ENCODE assay signal across 11 cellular contexts in genomic region chr6:36757206-36757605, GRCh38. TPM values are rescaled to one million over a fixed set of nuclear protein-coding genes. Genes with fewer than 3 reads are reported as not detected.
DNase-seq lines count a peak whose midpoint lies in the region; ATAC-seq, FAIRE-seq and TF ChIP-seq lines count a peak whose summit lies in the region.
"Had no signal": no experiment of that assay in that cellular context is flagged by ENCODE, and none has a peak within 500 bp of the region (broad histone marks: within the 10 kb centered on the region; RNA-seq: fewer than 3 reads in every experiment).

No MANE protein-coding gene starts in this region.

- TF ChIP-seq POLR2A in adrenal gland (IDR thresholded peaks at IDR 0.05) = no peak

- H3K4me1 ChIP-seq in effector memory CD4-positive, alpha-beta T cell (ENCODE audit: control insufficient read depth, insufficient read depth, low read length, poor library complexity, severe bottlenecking) = peaks cover 61% of the 10 kb centered on the region
- H3K4me1 ChIP-seq in adrenal gland (replicated peaks in 1 of 2) = peaks cover 0 to 24% of the 10 kb centered on the region in 2 donors

- H3K9me3 Mint-ChIP-seq in T-cell = no peaks in the 10 kb centered on the region

- 68 to 89% (median 79%) methylated on average over 4 of the region's 4 CpGs for WGBS in adrenal gland, 4 donors

- CTCF ChIA-PET in T-cell (lab: Charles Lee) = interaction anchor here in 1 of 2 donors (3.2 kb wide), 1 partner anchor 142 kb away, joined by 20 read pairs; no protein-coding TSS in a partner anchor

- POLR2A ChIA-PET in T-cell (lab: Charles Lee) = no interaction called here

- H3K27me3 ChIP-seq in effector memory CD4-positive, alpha-beta T cell (replicated peaks; ENCODE audit: control insufficient read depth, insufficient read depth, low read length, poor library complexity, severe bottlenecking) = no peaks in the 10 kb centered on the region
- no peaks in the 10 kb centered on the region for H3K27me3 ChIP-seq in adrenal gland

- no peak overlapping the region for H3K4me3 ChIP-seq in effector memory CD4-positive, alpha-beta T cell (ENCODE audit: insufficient read depth, low read depth, low read length, poor library complexity, severe bottlenecking)
- H3K4me3 ChIP-seq in adrenal gland = no peak overlapping the region

- ATAC-seq in T-cell (replicated peaks in 1 of 4) (no peak), HG03565 (IDR thresholded peaks at IDR 0.05; ENCODE audit: unreplicated experiment) (no peak), HG03571 (IDR thresholded peaks at IDR 0.05; ENCODE audit: unreplicated experiment) (no peak)

- no peak for TF ChIP-seq CTCF in adrenal gland (IDR thresholded peaks at IDR 0.05)

- no peaks in the 10 kb centered on the region for H3K9me3 ChIP-seq in effector memory CD4-positive, alpha-beta T cell (ENCODE audit: control insufficient read depth, low read length)
- H3K9me3 ChIP-seq in adrenal gland (replicated peaks in 1 of 3) = no peaks in the 10 kb centered on the region

- H3K36me3 ChIP-seq in effector memory CD4-positive, alpha-beta T cell (ENCODE audit: control insufficient read depth, insufficient read depth, low read length) = no peaks in the 10 kb centered on the region
- H3K36me3 ChIP-seq in adrenal gland (replicated peaks in 1 of 2) = no peaks in the 10 kb centered on the region

- H3K27ac ChIP-seq in effector memory CD4-positive, alpha-beta T cell (ENCODE audit: insufficient read depth, low read length, poor library complexity, severe bottlenecking) = peak overlapping the region; percentile 88
- no peak overlapping the region for H3K27ac ChIP-seq in adrenal gland

- no peaks in the 10 kb centered on the region for H3K27me3 Mint-ChIP-seq in T-cell

- no peaks in the 10 kb centered on the region for H3K36me3 Mint-ChIP-seq in T-cell

- H3K4me3 Mint-ChIP-seq in T-cell = peak overlapping the region in 2 of 3 donors; percentile 2 to 21

- DNase-seq in CD1c-positive myeloid dendritic cell (ENCODE audit: extremely low spot score) (peak; percentile 54), GM18507 (ENCODE audit: extremely low spot score, insufficient read length, low read depth) (no peak), T-cell (peak in 13 of 34 experiments; percentile 9 to 26 (median 18)), adrenal gland (no peak), NCI-H82 treated with DMSO at 0.1 percent for 48 hours (lab: John Stamatoyannopoulos, UW; ENCODE audit: unreplicated experiment) (no peak)
- DNase-seq in effector memory CD4-positive, alpha-beta T cell = peak; percentile 38 to 42 (median 40)
- DNase-seq: NCI-H1436 treated with DMSO at 0.1 percent for 48 hours, occipital lobe, SHP77 treated with DMSO at 0.1 percent for 48 hours had no signal

- intact Hi-C loops in adrenal gland (cut with DNase I) = loop anchor here in 1 of 2 donors (10.0 kb wide), 1 partner anchor 142 kb away; no protein-coding TSS in a partner anchor

- H3K27ac Mint-ChIP-seq in T-cell = peak overlapping the region; percentile 86 to 97

- peaks cover 32 to 66% (median 51%) of the 10 kb centered on the region in 3 donors for H3K4me1 Mint-ChIP-seq in T-cell

- FAIRE-seq in GM18507 (lab: Jason Lieb, UNC) = peak; percentile 86

RNA-seq across cellular contexts. Expression of gene RAB44, which starts 59.6 kb away (rescaled TPM):
- total RNA-seq in T-cell (under 1 TPM in 4 of 5 donors, not detected in 1; 0.06 to 0.35 (median 0.09) TPM), adrenal gland (not detected)
- under 1 TPM in 2 of 3 donors, not detected in 1; 0.03 to 0.16 TPM for polyA plus RNA-seq in adrenal gland
- total RNA-seq: occipital lobe had no signal

Comparison
In these comparisons a context has a peak if more than half of its experiments do, and no peak if none do; other contexts are left out.
1. DNase-seq: peak in CD1c-positive myeloid dendritic cell (single experiment) and effector memory CD4-positive, alpha-beta T cell (3 of 3); none in GM18507 (single experiment), adrenal gland (0 of 7) and NCI-H82 treated with DMSO at 0.1 percent for 48 hours (single experiment).